In the genomic region with DNA sequence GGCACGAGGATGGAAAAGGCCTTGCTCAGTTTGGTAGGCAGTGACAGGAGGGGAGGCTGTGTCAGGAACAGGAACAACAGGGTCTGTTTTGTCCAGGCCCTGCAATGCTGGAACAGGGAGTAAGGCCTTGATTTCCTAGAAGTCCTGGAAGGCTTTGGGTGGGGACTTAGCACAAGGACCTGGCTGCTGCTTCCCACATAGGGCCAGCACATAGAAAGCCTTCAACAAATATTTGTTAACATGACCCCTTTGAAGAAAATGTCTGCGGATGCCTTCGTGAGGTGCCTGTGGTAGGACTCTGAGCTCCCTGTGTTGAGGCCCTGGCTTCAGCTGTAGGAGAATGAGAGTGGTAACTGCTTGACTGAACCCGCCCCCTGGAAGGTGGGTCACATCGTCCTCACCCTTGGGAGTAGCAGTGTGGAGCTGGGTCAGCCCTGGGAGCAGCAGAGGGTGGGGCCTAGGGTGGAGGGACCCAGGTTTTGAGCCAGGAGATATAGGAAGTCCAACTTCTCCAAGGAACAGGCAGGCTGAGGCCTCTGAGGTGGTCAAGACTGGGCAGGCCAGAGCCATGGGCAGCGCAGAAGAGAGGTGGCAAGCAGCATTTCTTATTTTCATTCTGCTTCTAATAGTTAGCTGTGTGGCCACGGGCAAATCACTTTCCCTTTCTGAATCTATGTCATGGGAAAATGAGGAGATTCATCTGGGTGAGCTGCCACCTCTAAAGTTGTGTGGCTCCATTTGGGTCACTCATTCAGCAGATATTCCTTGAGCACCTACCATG, we compare ENCODE assay signal across 1 cellular context.
TF ChIP-seq lines count a peak whose summit lies in the region.

No MANE protein-coding gene starts in this region.

TF ChIP-seq in H1, 55 proteins besides CTCF, POLR2A, EP300 and RAD21 (continued from another document):
- TF ChIP-seq SP2 (IDR thresholded peaks at IDR 0.05; ENCODE audit: low read length), result no peak
- no peak for TF ChIP-seq KDM1A (IDR thresholded peaks at IDR 0.05; ENCODE audit: borderline replicate concordance, low read length)
- TF ChIP-seq JUND (IDR thresholded peaks at IDR 0.05; ENCODE audit: low read length), result no peak
- TF ChIP-seq RXRA (IDR thresholded peaks at IDR 0.05; ENCODE audit: insufficient read depth, low read depth, low read length), result no peak
- TF ChIP-seq RNF2 (IDR thresholded peaks at IDR 0.05; ENCODE audit: borderline replicate concordance, low read depth, low read length, missing control alignments, poor library complexity, severe bottlenecking), result no peak
- no peak for TF ChIP-seq SRF (IDR thresholded peaks at IDR 0.05; ENCODE audit: low read depth, low read length)
- no peak for TF ChIP-seq ASH2L (IDR thresholded peaks at IDR 0.05; ENCODE audit: low read length)
TF ChIP-seq in H1: peak in this region for 0.
